11 cellular contexts compared by ENCODE assay signal in the genomic region with DNA sequence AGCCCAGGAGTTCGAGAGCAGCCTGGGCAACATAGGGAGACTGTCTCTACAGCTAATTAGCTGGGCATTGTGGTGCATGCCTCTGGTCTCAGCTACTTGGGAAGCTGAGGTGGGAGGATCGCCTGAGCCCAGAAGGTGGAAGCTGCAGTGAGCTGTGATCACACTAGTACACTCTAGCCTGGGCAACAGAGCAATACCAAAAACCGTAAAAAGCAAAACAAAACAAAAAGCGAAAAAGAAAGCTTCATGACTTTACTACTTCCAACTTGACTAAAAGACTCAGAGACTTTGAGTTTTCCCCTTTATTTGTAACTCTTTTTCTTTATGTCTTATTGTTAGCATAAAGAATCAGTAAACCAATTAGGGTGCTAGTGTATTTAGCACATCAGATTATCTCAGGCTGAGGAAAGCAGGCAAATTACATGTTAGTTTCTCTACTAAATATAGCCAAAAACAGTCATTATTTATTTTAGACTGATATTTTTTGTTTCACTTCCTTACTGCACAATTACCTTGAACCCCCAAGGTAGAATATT. TPM values are rescaled to one million over a fixed set of nuclear protein-coding genes. Genes with fewer than 3 reads are reported as not detected.
A peak's percentile ranks its signal among the peaks of the same experiment; 100 is the strongest.
DNase-seq lines count a peak whose midpoint lies in the region; ATAC-seq, FAIRE-seq and TF ChIP-seq lines count a peak whose summit lies in the region.
"Had no signal": no experiment of that assay in that cellular context is flagged by ENCODE, and none has a peak within 500 bp of the region (broad histone marks: within the 10 kb centered on the region; RNA-seq: fewer than 3 reads in every experiment).

No MANE protein-coding gene starts in this region.

- peak; percentile 37; the same call in 1 of the 2 replicates for TF ChIP-seq POLR2A in GM12891 (IDR thresholded peaks at IDR 0.05; ENCODE audit: low read depth, low read length)

- DNase-seq in GM12891 (ENCODE audit: insufficient read length, low spot score) (no peak), NCI-H1092 treated with DMSO at 0.1 percent for 48 hours (lab: John Stamatoyannopoulos, UW) (no peak), Right ventricle myocardium inferior (ENCODE audit: missing footprints) (no peak), NCI-H345 treated with DMSO at 0.1 percent for 48 hours (lab: John Stamatoyannopoulos, UW; ENCODE audit: unreplicated experiment) (no peak)
- DNase-seq in activated CD4-positive, alpha-beta T cell treated with anti-CD3 and anti-CD28 coated beads, Interleukin-2, amount 50 U/mL, for 1 hour, result no peak
- DNase-seq: BE2C, KBM-7, NCI-H526 treated with DMSO at 0.1 percent for 48 hours had no signal

- peak; percentile 79 for ATAC-seq in GM19351 (IDR thresholded peaks at IDR 0.05; ENCODE audit: unreplicated experiment)
- peak; percentile 74 for ATAC-seq in HG02798 (IDR thresholded peaks at IDR 0.05; ENCODE audit: poor library complexity, unreplicated experiment)
- ATAC-seq in HG03565 (IDR thresholded peaks at IDR 0.05; ENCODE audit: unreplicated experiment), result peak; percentile 59
- no peak for ATAC-seq in Right ventricle myocardium inferior

- peak; percentile 70 for FAIRE-seq in GM12891 (lab: Jason Lieb, UNC)

- intact Hi-C loops in Right ventricle myocardium inferior (cut with DNase I), result no loop called here

TF ChIP-seq in GM12891, 5 proteins besides CTCF, POLR2A, EP300 and RAD21:
- TF ChIP-seq SPI1 (IDR thresholded peaks at IDR 0.05; ENCODE audit: low read depth, low read length), result peak; percentile 89
- TF ChIP-seq POU2F2 (IDR thresholded peaks at IDR 0.05; ENCODE audit: low read depth, low read length), result no peak
TF ChIP-seq in GM12891: peak in this region for 1.

RNA-seq across cellular contexts. Expression of gene RAD17, which starts 5.4 kb away (rescaled TPM):
- polyA plus RNA-seq in GM12891 (2012; ENCODE audit: low read depth, missing spikeins), result 21.4 TPM
- 19.5 TPM for total RNA-seq in Right ventricle myocardium inferior

RNA-seq across cellular contexts. Expression of gene AK6, which starts 5.7 kb away (rescaled TPM):
- 76.7 TPM for polyA plus RNA-seq in GM12891 (2012; ENCODE audit: low read depth, missing spikeins)
- 47.5 TPM for total RNA-seq in Right ventricle myocardium inferior

RNA-seq across cellular contexts. Expression of gene TAF9, which starts 5.7 kb away (rescaled TPM):
- polyA plus RNA-seq in GM12891 (2012; ENCODE audit: low read depth, missing spikeins), result 89.0 TPM
- 31.6 TPM for total RNA-seq in Right ventricle myocardium inferior

RNA-seq across cellular contexts. Expression of gene MARVELD2, which starts 39.9 kb away (rescaled TPM):
- 1.4 TPM for polyA plus RNA-seq in GM12891 (2012; ENCODE audit: low read depth, missing spikeins)
- 1.5 TPM for total RNA-seq in Right ventricle myocardium inferior

RNA-seq across cellular contexts. Expression of gene CCDC125, which starts 42.4 kb away (rescaled TPM):
- 6.6 TPM for polyA plus RNA-seq in GM12891 (2012; ENCODE audit: low read depth, missing spikeins)
- total RNA-seq in Right ventricle myocardium inferior, result 3.7 TPM
